ENCODE assay signal across 35 cellular contexts in genomic region chr6:7658543-7658942, GRCh38.
"Had no signal": no experiment of that assay in that cellular context is flagged by ENCODE, and none has a peak within 500 bp of the region (broad histone marks: within the 10 kb centered on the region; RNA-seq: fewer than 3 reads in every experiment).

No MANE protein-coding gene starts in this region.

- H3K27me3 ChIP-seq: adrenal gland, cardiac muscle cell had no signal

- H3K36me3 ChIP-seq: adrenal gland, cardiac muscle cell had no signal

- H3K4me1 ChIP-seq: adrenal gland had no signal

- H3K9me3 ChIP-seq: adrenal gland had no signal

- DNase-seq: activated CD4-positive, alpha-beta memory T cell treated with anti-CD3 and anti-CD28 coated beads for 36 hours; activated CD4-positive, alpha-beta T cell treated with anti-CD3 and anti-CD28 coated beads for 1 hour; activated CD4-positive, alpha-beta T cell treated with anti-CD3 and anti-CD28 coated beads for 4 hours; activated CD4-positive, alpha-beta T cell treated with anti-CD3 and anti-CD28 coated beads, Interleukin-2, amount 10 ng/mL, durations not matched to agents 24 days and 14 days; activated CD4-positive, alpha-beta T cell treated with anti-CD3 and anti-CD28 coated beads, Interleukin-2, amount 50 U/mL, for 1 hour; activated CD4-positive, alpha-beta T cell treated with anti-CD3 and anti-CD28 coated beads, Interleukin-2, amount 50 U/mL, for 4 hours; activated CD4-positive, CD25-positive, alpha-beta regulatory T cell; activated CD8-positive, alpha-beta memory T cell treated with anti-CD3 and anti-CD28 coated beads, Interleukin-2, amount 50 U/mL, for 4 hours; activated CD8-positive, alpha-beta T cell treated with anti-CD3 and anti-CD28 coated beads for 36 hours; activated effector memory CD4-positive, alpha-beta T cell treated with anti-CD3 and anti-CD28 coated beads, Interleukin-2, amount 50 U/mL, for 16 hours; activated gamma-delta T cell treated with Interleukin-2 at 50 U/mL for 16 hours; activated naive CD4-positive, alpha-beta T cell; activated naive CD4-positive, alpha-beta T cell treated with anti-CD3 and anti-CD28 coated beads for 36 hours; activated naive CD4-positive, alpha-beta T cell treated with anti-CD3 and anti-CD28 coated beads, Interleukin-2, amount 50 U/mL, for 16 hours; activated naive CD8-positive, alpha-beta T cell treated with anti-CD3 and anti-CD28 coated beads for 36 hours; activated T-cell treated with anti-CD3 and anti-CD28 coated beads for 4 hours; activated T-cell treated with anti-CD3 and anti-CD28 coated beads, Interleukin-2, amount 50 U/mL, for 1 hour; activated T-cell treated with anti-CD3 and anti-CD28 coated beads, Interleukin-2, amount 50 U/mL, for 4 hours; activated T-cell treated with anti-CD3 and anti-CD28 coated beads, Interleukin-2, amount 50 U/mL, for 72 hours; adrenal gland; amniotic stem cell; aorta; caudate nucleus; cerebellar nuclear complex; T-helper 1 cell; T-helper 2 cell; T-helper 9 cell had no signal

- H3K4me3 ChIP-seq: adrenal gland, cardiac muscle cell had no signal

- FAIRE-seq: bronchial epithelial cell, TTC549 had no signal

- H3K27ac ChIP-seq: adrenal gland, cardiac muscle cell, VCaP had no signal

- ATAC-seq: activated CD4-positive, CD25-positive, alpha-beta regulatory T cell treated with anti-CD3 and anti-CD28 coated beads, Interleukin-2, amount 50 U/mL, for 24 hours; activated CD8-positive, alpha-beta T cell treated with anti-CD3 and anti-CD28 coated beads for 36 hours; activated naive CD4-positive, alpha-beta T cell treated with anti-CD3 and anti-CD28 coated beads, Interleukin-2, amount 50 U/mL, for 72 hours; activated T-cell treated with anti-CD3 and anti-CD28 coated beads, Interleukin-2, amount 50 U/mL, for 4 hours; activated T-cell treated with anti-CD3 and anti-CD28 coated beads, Interleukin-2, amount 50 U/mL, for 72 hours; activated T-helper 17 cell treated with anti-CD3 and anti-CD28 coated beads, Interleukin-2, amount 50 U/mL, for 72 hours; WTC11 had no signal
